In the genomic region with DNA sequence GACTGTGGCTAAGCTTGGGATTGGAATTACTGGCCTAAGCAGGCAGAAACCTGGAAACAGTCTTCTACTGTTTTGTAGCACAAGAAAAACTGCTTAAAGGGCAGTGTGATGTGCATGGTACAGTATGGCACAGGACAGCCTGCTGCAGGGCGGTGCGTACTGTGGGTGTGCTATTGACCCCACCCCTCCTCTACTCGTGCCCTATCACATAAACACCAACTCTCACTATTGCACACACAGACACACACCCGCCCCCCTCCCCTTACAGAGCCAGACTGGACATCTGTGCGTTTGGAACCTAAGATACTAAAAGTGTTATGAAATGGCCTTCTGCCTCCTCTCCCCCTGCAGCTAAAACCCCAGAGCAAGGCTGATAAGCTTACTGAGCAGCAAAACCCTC, we compare ENCODE assay signal across 1 cellular context.
TF ChIP-seq lines count a peak whose summit lies in the region.

No MANE protein-coding gene starts in this region.

TF ChIP-seq in HCT116, 20 proteins besides CTCF, POLR2A, EP300 and RAD21:
- TF ChIP-seq, protein P1, sequence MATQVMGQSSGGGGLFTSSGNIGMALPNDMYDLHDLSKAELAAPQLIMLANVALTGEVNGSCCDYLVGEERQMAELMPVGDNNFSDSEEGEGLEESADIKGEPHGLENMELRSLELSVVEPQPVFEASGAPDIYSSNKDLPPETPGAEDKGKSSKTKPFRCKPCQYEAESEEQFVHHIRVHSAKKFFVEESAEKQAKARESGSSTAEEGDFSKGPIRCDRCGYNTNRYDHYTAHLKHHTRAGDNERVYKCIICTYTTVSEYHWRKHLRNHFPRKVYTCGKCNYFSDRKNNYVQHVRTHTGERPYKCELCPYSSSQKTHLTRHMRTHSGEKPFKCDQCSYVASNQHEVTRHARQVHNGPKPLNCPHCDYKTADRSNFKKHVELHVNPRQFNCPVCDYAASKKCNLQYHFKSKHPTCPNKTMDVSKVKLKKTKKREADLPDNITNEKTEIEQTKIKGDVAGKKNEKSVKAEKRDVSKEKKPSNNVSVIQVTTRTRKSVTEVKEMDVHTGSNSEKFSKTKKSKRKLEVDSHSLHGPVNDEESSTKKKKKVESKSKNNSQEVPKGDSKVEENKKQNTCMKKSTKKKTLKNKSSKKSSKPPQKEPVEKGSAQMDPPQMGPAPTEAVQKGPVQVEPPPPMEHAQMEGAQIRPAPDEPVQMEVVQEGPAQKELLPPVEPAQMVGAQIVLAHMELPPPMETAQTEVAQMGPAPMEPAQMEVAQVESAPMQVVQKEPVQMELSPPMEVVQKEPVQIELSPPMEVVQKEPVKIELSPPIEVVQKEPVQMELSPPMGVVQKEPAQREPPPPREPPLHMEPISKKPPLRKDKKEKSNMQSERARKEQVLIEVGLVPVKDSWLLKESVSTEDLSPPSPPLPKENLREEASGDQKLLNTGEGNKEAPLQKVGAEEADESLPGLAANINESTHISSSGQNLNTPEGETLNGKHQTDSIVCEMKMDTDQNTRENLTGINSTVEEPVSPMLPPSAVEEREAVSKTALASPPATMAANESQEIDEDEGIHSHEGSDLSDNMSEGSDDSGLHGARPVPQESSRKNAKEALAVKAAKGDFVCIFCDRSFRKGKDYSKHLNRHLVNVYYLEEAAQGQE (IDR thresholded peaks at IDR 0.05; ENCODE audit: low read depth), result no peak
- TF ChIP-seq SRF (IDR thresholded peaks at IDR 0.05; ENCODE audit: low read depth) (no peak), EZH2phosphoT487 (IDR thresholded peaks at IDR 0.05; ENCODE audit: borderline replicate concordance) (no peak), ZFX (IDR thresholded peaks at IDR 0.05) (no peak), EGR1 (IDR thresholded peaks at IDR 0.05; ENCODE audit: low read depth) (no peak), CBX3 (IDR thresholded peaks at IDR 0.05; ENCODE audit: low read depth) (no peak), SIN3A (IDR thresholded peaks at IDR 0.05; ENCODE audit: low read depth) (no peak)
- TF ChIP-seq, protein P2, sequence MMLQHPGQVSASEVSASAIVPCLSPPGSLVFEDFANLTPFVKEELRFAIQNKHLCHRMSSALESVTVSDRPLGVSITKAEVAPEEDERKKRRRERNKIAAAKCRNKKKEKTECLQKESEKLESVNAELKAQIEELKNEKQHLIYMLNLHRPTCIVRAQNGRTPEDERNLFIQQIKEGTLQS (IDR thresholded peaks at IDR 0.05), result no peak
- TF ChIP-seq, protein P3, sequence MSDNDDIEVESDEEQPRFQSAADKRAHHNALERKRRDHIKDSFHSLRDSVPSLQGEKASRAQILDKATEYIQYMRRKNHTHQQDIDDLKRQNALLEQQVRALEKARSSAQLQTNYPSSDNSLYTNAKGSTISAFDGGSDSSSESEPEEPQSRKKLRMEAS (IDR thresholded peaks at IDR 0.05), result no peak
- TF ChIP-seq, protein P4, sequence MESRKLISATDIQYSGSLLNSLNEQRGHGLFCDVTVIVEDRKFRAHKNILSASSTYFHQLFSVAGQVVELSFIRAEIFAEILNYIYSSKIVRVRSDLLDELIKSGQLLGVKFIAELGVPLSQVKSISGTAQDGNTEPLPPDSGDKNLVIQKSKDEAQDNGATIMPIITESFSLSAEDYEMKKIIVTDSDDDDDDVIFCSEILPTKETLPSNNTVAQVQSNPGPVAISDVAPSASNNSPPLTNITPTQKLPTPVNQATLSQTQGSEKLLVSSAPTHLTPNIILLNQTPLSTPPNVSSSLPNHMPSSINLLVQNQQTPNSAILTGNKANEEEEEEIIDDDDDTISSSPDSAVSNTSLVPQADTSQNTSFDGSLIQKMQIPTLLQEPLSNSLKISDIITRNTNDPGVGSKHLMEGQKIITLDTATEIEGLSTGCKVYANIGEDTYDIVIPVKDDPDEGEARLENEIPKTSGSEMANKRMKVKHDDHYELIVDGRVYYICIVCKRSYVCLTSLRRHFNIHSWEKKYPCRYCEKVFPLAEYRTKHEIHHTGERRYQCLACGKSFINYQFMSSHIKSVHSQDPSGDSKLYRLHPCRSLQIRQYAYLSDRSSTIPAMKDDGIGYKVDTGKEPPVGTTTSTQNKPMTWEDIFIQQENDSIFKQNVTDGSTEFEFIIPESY (IDR thresholded peaks at IDR 0.05; ENCODE audit: extremely low read depth, insufficient replicate concordance, low read length), result no peak
